1 cellular context compared by ENCODE assay signal in the genomic region with DNA sequence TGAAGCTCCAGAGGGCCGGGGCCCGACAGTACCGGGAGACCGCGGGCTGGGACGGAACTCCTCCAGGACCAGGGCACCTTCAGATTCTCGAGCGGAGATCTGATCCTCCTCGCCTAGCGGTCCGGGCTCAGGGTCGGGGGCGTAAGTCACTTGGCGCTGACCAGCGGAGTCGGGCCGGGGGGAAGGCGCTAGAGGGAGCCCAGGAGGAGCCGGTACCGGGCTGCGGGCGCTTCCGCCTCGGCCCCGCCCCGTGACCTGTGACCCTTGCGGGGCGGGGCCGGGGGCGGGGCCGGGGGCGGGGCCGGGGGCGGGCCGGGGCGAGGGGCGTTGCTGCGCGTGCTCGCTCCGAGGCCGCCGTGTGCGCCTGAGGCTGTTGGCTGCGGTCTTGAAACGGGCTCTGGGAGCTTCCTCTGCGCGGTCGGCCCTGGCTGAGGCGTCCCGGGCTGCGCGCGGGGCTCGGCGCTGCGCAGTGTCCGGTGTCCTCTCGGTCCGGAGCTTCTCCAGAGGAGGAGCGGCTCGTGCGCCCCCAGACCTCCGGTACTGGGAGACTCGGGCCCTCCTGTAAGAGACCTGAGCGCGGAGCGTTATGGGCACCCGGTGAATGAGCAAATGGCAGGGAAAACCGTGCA.
A peak's percentile ranks its signal among the peaks of the same experiment; 100 is the strongest.
TF ChIP-seq lines count a peak whose summit lies in the region.

Gene ARSA (minus strand): TSS at position 239 of the 629 bp plus-strand sequence. CDS start 373 bp downstream, outside the sequence.

TF ChIP-seq in HepG2, 621 proteins besides CTCF, POLR2A, EP300 and RAD21 (continued from another document and continues in another):
- TF ChIP-seq ZNF512 (CRISPR knock-in tag; IDR thresholded peaks at IDR 0.05) (no peak), ZC3H13 (CRISPR knock-in tag; IDR thresholded peaks at IDR 0.05) (no peak), POLR2AphosphoS5 (IDR thresholded peaks at IDR 0.05; ENCODE audit: low read depth, low read length) (peak; percentile 86), MTF1 (CRISPR knock-in tag; IDR thresholded peaks at IDR 0.05) (no peak), KLF11 (CRISPR knock-in tag; IDR thresholded peaks at IDR 0.05) (no peak), MNT (IDR thresholded peaks at IDR 0.05) (no peak), HOXA7 (CRISPR knock-in tag; IDR thresholded peaks at IDR 0.05) (no peak), MYC (CRISPR knock-in tag; IDR thresholded peaks at IDR 0.05; ENCODE audit: borderline replicate concordance) (0 out of 2 replicates have a peak, but pooled peaks have one; percentile 30), FOXM1 (CRISPR knock-in tag; IDR thresholded peaks at IDR 0.05) (no peak), PHF21A (CRISPR knock-in tag; IDR thresholded peaks at IDR 0.05) (no peak), WIZ (CRISPR knock-in tag; IDR thresholded peaks at IDR 0.05) (no peak), PLRG1 (conservative IDR thresholded peaks at IDR 0.05) (no peak), ETV6 (CRISPR knock-in tag; conservative IDR thresholded peaks at IDR 0.05) (no peak), ZSCAN29 (CRISPR knock-in tag; conservative IDR thresholded peaks at IDR 0.05) (no peak; the same call in 1 of the 2 replicates), CEBPZ (IDR thresholded peaks at IDR 0.05; ENCODE audit: low read length) (no peak), ZNF782 (CRISPR knock-in tag; IDR thresholded peaks at IDR 0.05; ENCODE audit: borderline replicate concordance) (no peak), ZNF598 (CRISPR knock-in tag; IDR thresholded peaks at IDR 0.05; ENCODE audit: borderline replicate concordance) (no peak), DZIP1 (CRISPR knock-in tag; IDR thresholded peaks at IDR 0.05) (no peak), ZKSCAN1 (IDR thresholded peaks at IDR 0.05; ENCODE audit: low read length) (no peak), PHF20 (CRISPR knock-in tag; IDR thresholded peaks at IDR 0.05) (0 out of 2 replicates have a peak, but pooled peaks have one; percentile 27), ZNF670 (CRISPR knock-in tag; IDR thresholded peaks at IDR 0.05; ENCODE audit: borderline replicate concordance) (0 out of 2 replicates have a peak, but pooled peaks have one; percentile 53), HINFP (CRISPR knock-in tag; IDR thresholded peaks at IDR 0.05; ENCODE audit: low read depth) (0 out of 2 replicates have a peak, but pooled peaks have one; percentile 6), IRF2 (CRISPR knock-in tag; IDR thresholded peaks at IDR 0.05) (no peak), ZNF576 (CRISPR knock-in tag; IDR thresholded peaks at IDR 0.05) (no peak), NONO (IDR thresholded peaks at IDR 0.05) (no peak), NONO (CRISPR knock-in tag; conservative IDR thresholded peaks at IDR 0.05) (peak; percentile 31; the same call in 1 of the 2 replicates), KLF15 (CRISPR knock-in tag; IDR thresholded peaks at IDR 0.05; ENCODE audit: borderline replicate concordance) (no peak), ISL2 (CRISPR knock-in tag; IDR thresholded peaks at IDR 0.05) (no peak), NR1H2 (CRISPR knock-in tag; IDR thresholded peaks at IDR 0.05; ENCODE audit: borderline replicate concordance, low read depth) (no peak), ZNF326 (CRISPR knock-in tag; IDR thresholded peaks at IDR 0.05; ENCODE audit: borderline replicate concordance) (no peak), TBX2 (CRISPR knock-in tag; IDR thresholded peaks at IDR 0.05; ENCODE audit: borderline replicate concordance) (no peak), YEATS4 (CRISPR knock-in tag; IDR thresholded peaks at IDR 0.05; ENCODE audit: borderline replicate concordance) (peak; percentile 47; the same call in 1 of the 2 replicates), ZBTB7A (CRISPR knock-in tag; IDR thresholded peaks at IDR 0.05) (0 out of 2 replicates have a peak, but pooled peaks have one; percentile 7), MBNL3 (CRISPR knock-in tag; conservative IDR thresholded peaks at IDR 0.05) (no peak), RFX3 (CRISPR knock-in tag; IDR thresholded peaks at IDR 0.05) (no peak), RFXAP (CRISPR knock-in tag; IDR thresholded peaks at IDR 0.05; ENCODE audit: borderline replicate concordance) (peak; percentile 40), NBN (conservative IDR thresholded peaks at IDR 0.05) (no peak), REXO4 (CRISPR knock-in tag; IDR thresholded peaks at IDR 0.05; ENCODE audit: borderline replicate concordance) (no peak), RBM39 (IDR thresholded peaks at IDR 0.05; ENCODE audit: low read depth, low read length, poor library complexity, severe bottlenecking) (peak; percentile 43)
- TF ChIP-seq, protein P1, sequence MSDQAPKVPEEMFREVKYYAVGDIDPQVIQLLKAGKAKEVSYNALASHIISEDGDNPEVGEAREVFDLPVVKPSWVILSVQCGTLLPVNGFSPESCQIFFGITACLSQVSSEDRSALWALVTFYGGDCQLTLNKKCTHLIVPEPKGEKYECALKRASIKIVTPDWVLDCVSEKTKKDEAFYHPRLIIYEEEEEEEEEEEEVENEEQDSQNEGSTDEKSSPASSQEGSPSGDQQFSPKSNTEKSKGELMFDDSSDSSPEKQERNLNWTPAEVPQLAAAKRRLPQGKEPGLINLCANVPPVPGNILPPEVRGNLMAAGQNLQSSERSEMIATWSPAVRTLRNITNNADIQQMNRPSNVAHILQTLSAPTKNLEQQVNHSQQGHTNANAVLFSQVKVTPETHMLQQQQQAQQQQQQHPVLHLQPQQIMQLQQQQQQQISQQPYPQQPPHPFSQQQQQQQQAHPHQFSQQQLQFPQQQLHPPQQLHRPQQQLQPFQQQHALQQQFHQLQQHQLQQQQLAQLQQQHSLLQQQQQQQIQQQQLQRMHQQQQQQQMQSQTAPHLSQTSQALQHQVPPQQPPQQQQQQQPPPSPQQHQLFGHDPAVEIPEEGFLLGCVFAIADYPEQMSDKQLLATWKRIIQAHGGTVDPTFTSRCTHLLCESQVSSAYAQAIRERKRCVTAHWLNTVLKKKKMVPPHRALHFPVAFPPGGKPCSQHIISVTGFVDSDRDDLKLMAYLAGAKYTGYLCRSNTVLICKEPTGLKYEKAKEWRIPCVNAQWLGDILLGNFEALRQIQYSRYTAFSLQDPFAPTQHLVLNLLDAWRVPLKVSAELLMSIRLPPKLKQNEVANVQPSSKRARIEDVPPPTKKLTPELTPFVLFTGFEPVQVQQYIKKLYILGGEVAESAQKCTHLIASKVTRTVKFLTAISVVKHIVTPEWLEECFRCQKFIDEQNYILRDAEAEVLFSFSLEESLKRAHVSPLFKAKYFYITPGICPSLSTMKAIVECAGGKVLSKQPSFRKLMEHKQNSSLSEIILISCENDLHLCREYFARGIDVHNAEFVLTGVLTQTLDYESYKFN (CRISPR knock-in tag; conservative IDR thresholded peaks at IDR 0.05): no peak
- TF ChIP-seq, protein P2, sequence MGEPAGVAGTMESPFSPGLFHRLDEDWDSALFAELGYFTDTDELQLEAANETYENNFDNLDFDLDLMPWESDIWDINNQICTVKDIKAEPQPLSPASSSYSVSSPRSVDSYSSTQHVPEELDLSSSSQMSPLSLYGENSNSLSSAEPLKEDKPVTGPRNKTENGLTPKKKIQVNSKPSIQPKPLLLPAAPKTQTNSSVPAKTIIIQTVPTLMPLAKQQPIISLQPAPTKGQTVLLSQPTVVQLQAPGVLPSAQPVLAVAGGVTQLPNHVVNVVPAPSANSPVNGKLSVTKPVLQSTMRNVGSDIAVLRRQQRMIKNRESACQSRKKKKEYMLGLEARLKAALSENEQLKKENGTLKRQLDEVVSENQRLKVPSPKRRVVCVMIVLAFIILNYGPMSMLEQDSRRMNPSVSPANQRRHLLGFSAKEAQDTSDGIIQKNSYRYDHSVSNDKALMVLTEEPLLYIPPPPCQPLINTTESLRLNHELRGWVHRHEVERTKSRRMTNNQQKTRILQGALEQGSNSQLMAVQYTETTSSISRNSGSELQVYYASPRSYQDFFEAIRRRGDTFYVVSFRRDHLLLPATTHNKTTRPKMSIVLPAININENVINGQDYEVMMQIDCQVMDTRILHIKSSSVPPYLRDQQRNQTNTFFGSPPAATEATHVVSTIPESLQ (CRISPR knock-in tag; conservative IDR thresholded peaks at IDR 0.05): no peak
- TF ChIP-seq, protein P3, sequence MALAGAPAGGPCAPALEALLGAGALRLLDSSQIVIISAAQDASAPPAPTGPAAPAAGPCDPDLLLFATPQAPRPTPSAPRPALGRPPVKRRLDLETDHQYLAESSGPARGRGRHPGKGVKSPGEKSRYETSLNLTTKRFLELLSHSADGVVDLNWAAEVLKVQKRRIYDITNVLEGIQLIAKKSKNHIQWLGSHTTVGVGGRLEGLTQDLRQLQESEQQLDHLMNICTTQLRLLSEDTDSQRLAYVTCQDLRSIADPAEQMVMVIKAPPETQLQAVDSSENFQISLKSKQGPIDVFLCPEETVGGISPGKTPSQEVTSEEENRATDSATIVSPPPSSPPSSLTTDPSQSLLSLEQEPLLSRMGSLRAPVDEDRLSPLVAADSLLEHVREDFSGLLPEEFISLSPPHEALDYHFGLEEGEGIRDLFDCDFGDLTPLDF (CRISPR knock-in tag; IDR thresholded peaks at IDR 0.05): no peak
